Comparison of ENCODE assay signal across 20 cellular contexts in genomic region chr19:1924320-1924961, GRCh38.
"Had no signal": no experiment of that assay in that cellular context is flagged by ENCODE, and none has a peak within 500 bp of the region (broad histone marks: within the 10 kb centered on the region; RNA-seq: fewer than 3 reads in every experiment).

No MANE protein-coding gene starts in this region.

- H3K27me3 Mint-ChIP-seq: naive B cell; stimulated activated memory B cell treated with anti-CD40 and anti-IgM and Interleukin-4, amounts not matched to agents 10 μg/mL and 1 μg/mL and 100 μg/mL, for 72 hours; stimulated activated naive CD8-positive, alpha-beta T cell treated with anti-CD3 and anti-CD28 coated beads, Interleukin-15, Interleukin-2, amounts not matched to agents 100 ng/mL and 50 ng/mL, for 24 hours had no signal

- H3K9me3 ChIP-seq: psoas muscle, spleen, tibial artery, upper lobe of left lung, uterus had no signal

- H3K27ac ChIP-seq: foreskin keratinocyte, psoas muscle, tibial artery, upper lobe of left lung, uterus had no signal

- H3K9me3 Mint-ChIP-seq: naive B cell; nephron; stimulated activated memory B cell treated with anti-CD40 and anti-IgM and Interleukin-4, amounts not matched to agents 10 μg/mL and 1 μg/mL and 100 μg/mL, for 72 hours; stimulated activated naive CD8-positive, alpha-beta T cell treated with anti-CD3 and anti-CD28 coated beads, Interleukin-15, Interleukin-2, amounts not matched to agents 100 ng/mL and 50 ng/mL, for 24 hours had no signal

- H3K36me3 ChIP-seq: uterus had no signal

- H3K4me1 ChIP-seq: foreskin keratinocyte had no signal

- H3K27me3 ChIP-seq: foreskin keratinocyte, spleen, tibial artery, upper lobe of left lung, uterus had no signal

- H3K27ac Mint-ChIP-seq: nephron; stimulated activated naive CD8-positive, alpha-beta T cell treated with anti-CD3 and anti-CD28 coated beads, Interleukin-15, Interleukin-2, amounts not matched to agents 100 ng/mL and 50 ng/mL, for 24 hours had no signal

- DNase-seq: dermis blood vessel endothelial cell; erythroblast; foreskin keratinocyte; left colon; left ventricle myocardium superior; mesendoderm; naive B cell; psoas muscle; retina; spleen; stimulated activated CD4-positive, alpha-beta T cell treated with anti-CD3 and anti-CD28 coated beads, Interleukin-15, amount 100 ng/mL, for 24 hours; stimulated activated CD4-positive, alpha-beta T cell treated with anti-CD3 and anti-CD28 coated beads, Interleukin-1b, Interleukin-23, amount 100 ng/mL, for 48 hours; stimulated activated CD4-positive, alpha-beta T cell treated with anti-CD3 and anti-CD28 coated beads, Interleukin-4, amount 100 ng/mL, for 24 hours; tibial artery; uterus had no signal

- H3K4me3 Mint-ChIP-seq: nephron; stimulated activated memory B cell treated with anti-CD40 and anti-IgM and Interleukin-4, amounts not matched to agents 10 μg/mL and 1 μg/mL and 100 μg/mL, for 72 hours; stimulated activated naive CD8-positive, alpha-beta T cell treated with anti-CD3 and anti-CD28 coated beads, Interleukin-15, Interleukin-2, amounts not matched to agents 100 ng/mL and 50 ng/mL, for 24 hours had no signal

- H3K4me3 ChIP-seq: psoas muscle, spleen, tibial artery, upper lobe of left lung, uterus had no signal

- ATAC-seq: foreskin keratinocyte; left colon; left ventricle myocardium superior; psoas muscle; sciatic nerve; stimulated activated memory B cell treated with anti-CD40 and anti-IgM and Interleukin-4, amounts not matched to agents 10 μg/mL and 1 μg/mL and 100 μg/mL, for 72 hours had no signal

- H3K36me3 Mint-ChIP-seq: naive B cell had no signal
